Comparison of ENCODE assay signal across 22 cellular contexts in the genomic region with DNA sequence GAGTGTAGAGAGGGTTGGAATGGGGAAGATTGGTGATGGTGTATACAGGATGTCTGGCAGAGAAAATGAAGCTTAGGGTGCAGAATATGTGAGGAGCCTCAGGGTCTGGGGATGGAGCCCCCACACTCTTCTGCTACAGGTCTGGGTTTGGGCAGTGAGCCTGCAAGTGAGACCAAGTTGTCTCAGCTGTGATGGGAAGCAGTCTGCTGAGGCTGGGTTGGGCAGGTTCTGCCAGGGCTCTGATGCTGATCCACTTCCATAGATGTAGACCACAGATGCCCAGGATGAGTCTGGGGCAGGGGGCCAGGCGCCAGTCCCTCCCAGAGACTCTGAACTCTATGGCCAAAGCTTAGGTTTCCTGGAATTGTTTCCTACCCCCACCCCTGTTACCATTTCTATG.
"Had no signal": no experiment of that assay in that cellular context is flagged by ENCODE, and none has a peak within 500 bp of the region (broad histone marks: within the 10 kb centered on the region; RNA-seq: fewer than 3 reads in every experiment).

No MANE protein-coding gene starts in this region.

- H3K9me3 ChIP-seq: heart left ventricle, ovary, prostate gland, right lobe of liver, spleen, tibial artery, upper lobe of right lung had no signal

- H3K4me3 ChIP-seq: heart left ventricle, ovary, prostate gland, right lobe of liver, spleen, tibial artery, upper lobe of right lung had no signal

- H3K36me3 ChIP-seq: heart left ventricle, ovary, prostate gland, right lobe of liver, spleen, tibial artery, upper lobe of right lung had no signal

- H3K9me3 Mint-ChIP-seq: mesothelial cell of epicardium; natural killer cell; neural crest cell; stimulated activated memory B cell treated with anti-CD40 and anti-IgM and Interleukin-4, amounts not matched to agents 10 μg/mL and 1 μg/mL and 100 μg/mL, for 72 hours; stimulated activated naive CD8-positive, alpha-beta T cell treated with anti-CD3 and anti-CD28 coated beads, Interleukin-15, Interleukin-2, amounts not matched to agents 100 ng/mL and 50 ng/mL, for 24 hours had no signal

- H3K4me1 ChIP-seq: heart left ventricle, prostate gland, right lobe of liver, spleen, tibial artery, upper lobe of right lung had no signal

- H3K4me1 Mint-ChIP-seq: mesothelial cell of epicardium; natural killer cell; neural crest cell; stimulated activated memory B cell treated with anti-CD40 and anti-IgM and Interleukin-4, amounts not matched to agents 10 μg/mL and 1 μg/mL and 100 μg/mL, for 72 hours had no signal

- H3K27ac Mint-ChIP-seq: mesothelial cell of epicardium; natural killer cell; stimulated activated memory B cell treated with anti-CD40 and anti-IgM and Interleukin-4, amounts not matched to agents 10 μg/mL and 1 μg/mL and 100 μg/mL, for 72 hours; stimulated activated naive CD8-positive, alpha-beta T cell treated with anti-CD3 and anti-CD28 coated beads, Interleukin-15, Interleukin-2, amounts not matched to agents 100 ng/mL and 50 ng/mL, for 24 hours had no signal

- H3K27me3 ChIP-seq: ovary, right lobe of liver had no signal

- H3K4me3 Mint-ChIP-seq: mesothelial cell of epicardium; natural killer cell; neural crest cell; stimulated activated memory B cell treated with anti-CD40 and anti-IgM and Interleukin-4, amounts not matched to agents 10 μg/mL and 1 μg/mL and 100 μg/mL, for 72 hours; stimulated activated naive CD8-positive, alpha-beta T cell treated with anti-CD3 and anti-CD28 coated beads, Interleukin-15, Interleukin-2, amounts not matched to agents 100 ng/mL and 50 ng/mL, for 24 hours had no signal

- ATAC-seq: heart left ventricle; left lobe of liver; natural killer cell; right lobe of liver; stimulated activated memory B cell treated with anti-CD40 and anti-IgM and Interleukin-4, amounts not matched to agents 10 μg/mL and 1 μg/mL and 100 μg/mL, for 72 hours; upper lobe of right lung had no signal

- DNase-seq: cerebellar nuclear complex; effector memory CD4-positive, alpha-beta T cell; foreskin melanocyte; hippocampal formation; kidney glomerular epithelial cell; natural killer cell; ovary; right lobe of liver; spleen; stimulated activated CD4-positive, alpha-beta T cell treated with anti-CD3 and anti-CD28 coated beads, Interleukin-15, amount 100 ng/mL, for 24 hours; stimulated activated CD4-positive, alpha-beta T cell treated with anti-CD3 and anti-CD28 coated beads, Interleukin-1b, Interleukin-23, amount 100 ng/mL, for 48 hours; stimulated activated CD4-positive, alpha-beta T cell treated with anti-CD3 and anti-CD28 coated beads, Interleukin-4, amount 100 ng/mL, for 24 hours; tibial artery; upper lobe of right lung had no signal

- H3K36me3 Mint-ChIP-seq: mesothelial cell of epicardium; natural killer cell; stimulated activated memory B cell treated with anti-CD40 and anti-IgM and Interleukin-4, amounts not matched to agents 10 μg/mL and 1 μg/mL and 100 μg/mL, for 72 hours had no signal

- H3K27ac ChIP-seq: epithelial cell of prostate, heart left ventricle, ovary, prostate gland, right lobe of liver, spleen, tibial artery, upper lobe of right lung had no signal
